8 cellular contexts compared by ENCODE assay signal in genomic region chr3:43691120-43692002, GRCh38. TPM values are rescaled to one million over a fixed set of nuclear protein-coding genes. Genes with fewer than 3 reads are reported as not detected.
DNase-seq lines count a peak whose midpoint lies in the region; ATAC-seq and TF ChIP-seq lines count a peak whose summit lies in the region.

No MANE protein-coding gene starts in this region.

- peaks cover 2% of the 10 kb centered on the region for H3K36me3 Mint-ChIP-seq in activated CD8-positive, alpha-beta memory T cell treated with anti-CD3 and anti-CD28 coated beads, Interleukin-2, amount 10 ng/mL, durations not matched to agents 7 days and 5 days

- peak overlapping the region; percentile 82 for H3K4me3 ChIP-seq in epithelial cell of esophagus (ENCODE audit: low read length)

- DNase-seq in NCI-H2107 treated with DMSO at 0.1 percent for 48 hours (lab: John Stamatoyannopoulos, UW; ENCODE audit: unreplicated experiment) (peak; percentile 15), NCI-H2107 (lab: John Stamatoyannopoulos, UW) (no peak), NCI-H226 (peak; percentile 52), epithelial cell of esophagus (ENCODE audit: low read depth) (peak; percentile 76), mucosa of gallbladder (ENCODE audit: low spot score) (peak; percentile 57)
- DNase-seq in activated CD8-positive, alpha-beta memory T cell treated with anti-CD3 and anti-CD28 coated beads, Interleukin-2, amount 10 ng/mL, durations not matched to agents 7 days and 5 days, result peak; percentile 61
- DNase-seq in stimulated activated CD8-positive, alpha-beta memory T cell treated with anti-CD3 and anti-CD28 coated beads, Interleukin-7, amount 100 ng/mL, for 48 hours (ENCODE audit: extremely low read depth in 1 of 2, low read depth in 1 of 2), result peak; percentile 15 to 16

- no peak for TF ChIP-seq CTCF in epithelial cell of esophagus (IDR thresholded peaks at IDR 0.05; ENCODE audit: insufficient read depth, low read depth, low read length, missing control alignments)

- H3K27me3 Mint-ChIP-seq in activated CD8-positive, alpha-beta memory T cell treated with anti-CD3 and anti-CD28 coated beads, Interleukin-2, amount 10 ng/mL, durations not matched to agents 7 days and 5 days, result no peaks in the 10 kb centered on the region

- peak overlapping the region; percentile 79 for H3K27ac Mint-ChIP-seq in activated CD8-positive, alpha-beta memory T cell treated with anti-CD3 and anti-CD28 coated beads, Interleukin-2, amount 10 ng/mL, durations not matched to agents 7 days and 5 days

- H3K4me3 Mint-ChIP-seq in activated CD8-positive, alpha-beta memory T cell treated with anti-CD3 and anti-CD28 coated beads, Interleukin-2, amount 10 ng/mL, durations not matched to agents 7 days and 5 days, result peak overlapping the region; percentile 82

- no peaks in the 10 kb centered on the region for H3K9me3 Mint-ChIP-seq in activated CD8-positive, alpha-beta memory T cell treated with anti-CD3 and anti-CD28 coated beads, Interleukin-2, amount 10 ng/mL, durations not matched to agents 7 days and 5 days (ENCODE audit: low read depth)

- CTCF ChIA-PET in activated CD8-positive, alpha-beta memory T cell treated with anti-CD3 and anti-CD28 coated beads, Interleukin-2, amount 10 ng/mL, durations not matched to agents 7 days and 5 days (lab: Charles Lee), result no interaction called here

- peak; percentile 23 for ATAC-seq in HG02870 (IDR thresholded peaks at IDR 0.05; ENCODE audit: unreplicated experiment)
- ATAC-seq in activated CD8-positive, alpha-beta memory T cell treated with anti-CD3 and anti-CD28 coated beads, Interleukin-2, amount 10 ng/mL, durations not matched to agents 7 days and 5 days, result peak; percentile 35

- peaks cover 37% of the 10 kb centered on the region for H3K4me1 Mint-ChIP-seq in activated CD8-positive, alpha-beta memory T cell treated with anti-CD3 and anti-CD28 coated beads, Interleukin-2, amount 10 ng/mL, durations not matched to agents 7 days and 5 days

RNA-seq across cellular contexts. Expression of gene ABHD5, which starts 0.6 kb away (rescaled TPM):
- total RNA-seq in activated CD8-positive, alpha-beta memory T cell treated with anti-CD3 and anti-CD28 coated beads, Interleukin-2, amount 10 ng/mL, durations not matched to agents 7 days and 5 days, result 10 to 100 TPM; 12.9 to 16.5 TPM
- 19.7 TPM for total RNA-seq in mucosa of gallbladder
